8 cellular contexts compared by ENCODE assay signal in genomic region chr14:58298477-58298879, GRCh38. TPM values are rescaled to one million over a fixed set of nuclear protein-coding genes. Genes with fewer than 3 reads are reported as not detected.
DNase-seq lines count a peak whose midpoint lies in the region; ATAC-seq and TF ChIP-seq lines count a peak whose summit lies in the region.

Gene ARID4A (plus strand): TSS chr14:58298555. CDS start chr14:58299855, 1,300 bp downstream.

- peak within 1 kb of the TSS; percentile 96 for H3K9ac ChIP-seq in H9 (ENCODE audit: extremely low read depth, insufficient read length, low read length)
- peak within 1 kb of the TSS; percentile 89 for H3K9ac ChIP-seq in endocrine pancreas (ENCODE audit: control insufficient read depth, insufficient read depth, low read length)

- no peaks in the 10 kb centered on the region; a peak in 1 of 5 replicates for H3K9me3 Mint-ChIP-seq in H9
- H3K9me3 Mint-ChIP-seq in naive thymus-derived CD4-positive, alpha-beta T cell, result no peaks in the 10 kb centered on the region

- peaks cover 5% of the 10 kb centered on the region for H3K79me1 ChIP-seq in H9 (ENCODE audit: insufficient read depth, low read depth, low read length, poor library complexity, severe bottlenecking)

- DNase-seq in H9, result no peak
- DNase-seq in activated CD4-positive, alpha-beta T cell treated with anti-CD3 and anti-CD28 coated beads, Interleukin-2, amount 50 U/mL, for 4 hours, result peak; percentile 71 to 77
- peak in 2 of 9 donors; percentile 52 to 80 for DNase-seq in naive thymus-derived CD4-positive, alpha-beta T cell
- no peak for DNase-seq in NCI-H69 (lab: John Stamatoyannopoulos, UW)

- no CpG with 5 or more reads among the region's 25 CpGs for WGBS in H9 (ENCODE audit: extremely low coverage, insufficient read length, low lambda C conversion rate)

- no peaks in the 10 kb centered on the region for H4K20me1 ChIP-seq in H9 (ENCODE audit: control insufficient read depth, insufficient read depth, insufficient read length)

- POLR2A ChIA-PET in naive thymus-derived CD4-positive, alpha-beta T cell (lab: Charles Lee), result interaction anchor here (0.6 to 5.5 kb wide), 42 partner anchors 8 to 1950 kb away, joined by 3 to 63 read pairs (median 4); partner anchors contain the start of genes ACTR10, DAAM1, JKAMP and KIAA0586

- peak within 1 kb of the TSS; percentile 94 for H3K27ac ChIP-seq in H9 (ENCODE audit: insufficient read length, low read depth, low read length)
- H3K27ac ChIP-seq in naive thymus-derived CD4-positive, alpha-beta T cell (ENCODE audit: low read depth, low read length), result peak within 1 kb of the TSS; percentile 94

- peak within 1 kb of the TSS; percentile 3 for H3T11ph ChIP-seq in H9 (ENCODE audit: low read length)

- peak within 1 kb of the TSS; percentile 98 for H3K18ac ChIP-seq in H9 (ENCODE audit: insufficient read length, low read depth, low read length)

- H2AK5ac ChIP-seq in H9 (ENCODE audit: insufficient read length, low read length), result no peak within 1 kb of the TSS

- H3K36me3 ChIP-seq in endocrine pancreas (ENCODE audit: control insufficient read depth, insufficient read depth, low read length), result peaks cover 3% of the 10 kb centered on the region
- peaks cover 0 to 25% (median 4%) of the 10 kb centered on the region in 3 experiments for H3K36me3 ChIP-seq in naive thymus-derived CD4-positive, alpha-beta T cell (ENCODE audit: control insufficient read depth in 2 of 3, insufficient read depth in 3 of 3, low read length in 3 of 3)

- H2BK20ac ChIP-seq in H9 (ENCODE audit: low read depth, low read length, poor library complexity, severe bottlenecking), result no peak within 1 kb of the TSS

- H3K23me2 ChIP-seq in H9 (ENCODE audit: insufficient read length, low read depth, low read length, poor library complexity, severe bottlenecking), result peaks cover 4% of the 10 kb centered on the region

- peak within 1 kb of the TSS; percentile 78 for H2BK120ac ChIP-seq in H9 (ENCODE audit: low read depth, low read length, poor library complexity, severe bottlenecking)

- H2AFZ ChIP-seq in H9 (ENCODE audit: low read length), result peak within 1 kb of the TSS; percentile 12

- 0 out of 7 replicates have a peak within 1 kb of the TSS, but pooled peaks of 1 of the 3 experiments have one; percentile 70 for H3K27ac Mint-ChIP-seq in H9
- peak within 1 kb of the TSS in 6 of 9 donors; percentile 88 to 96 (median 94) for H3K27ac Mint-ChIP-seq in naive thymus-derived CD4-positive, alpha-beta T cell

- no peaks in the 10 kb centered on the region for H3K4me1 ChIP-seq in H9 (ENCODE audit: insufficient read depth, low read length)
- H3K4me1 ChIP-seq in endocrine pancreas (ENCODE audit: control insufficient read depth, insufficient read depth, low read length), result peaks cover 14% of the 10 kb centered on the region
- H3K4me1 ChIP-seq in naive thymus-derived CD4-positive, alpha-beta T cell (ENCODE audit: control insufficient read depth in 2 of 2, insufficient read depth in 2 of 2, low read length in 2 of 2), result peaks cover 17 to 23% of the 10 kb centered on the region in 2 donors

- H3K4me2 ChIP-seq in H9 (ENCODE audit: insufficient read depth, insufficient read length, low read length), result peak within 1 kb of the TSS; percentile 85

- no peak within 1 kb of the TSS for H4K91ac ChIP-seq in H9 (ENCODE audit: insufficient read length, low read depth, low read length)

- H3K4me1 Mint-ChIP-seq in H9, result peaks cover 11 to 15% of the 10 kb centered on the region in 2 experiments
- H3K4me1 Mint-ChIP-seq in naive thymus-derived CD4-positive, alpha-beta T cell, result peaks cover 35 to 64% (median 56%) of the 10 kb centered on the region in 7 donors

- no peak within 1 kb of the TSS for H2BK15ac ChIP-seq in H9 (ENCODE audit: low read depth, low read length)

- H3K14ac ChIP-seq in H9 (ENCODE audit: insufficient read depth, low read length), result peak within 1 kb of the TSS; percentile 95

- H3K56ac ChIP-seq in H9 (ENCODE audit: insufficient read length, low read depth, low read length), result peak within 1 kb of the TSS; percentile 96

- H2BK12ac ChIP-seq in H9 (ENCODE audit: insufficient read length, low read depth, low read length), result no peak within 1 kb of the TSS

- H3K27me3 Mint-ChIP-seq in H9 (ENCODE audit: low read depth), result no peaks in the 10 kb centered on the region
- no peaks in the 10 kb centered on the region for H3K27me3 Mint-ChIP-seq in naive thymus-derived CD4-positive, alpha-beta T cell

- H3K9me3 ChIP-seq in H9 (ENCODE audit: control insufficient read depth, low read depth, low read length) (no peaks in the 10 kb centered on the region), endocrine pancreas (ENCODE audit: control insufficient read depth, low read length) (no peaks in the 10 kb centered on the region)
- no peaks in the 10 kb centered on the region for H3K9me3 ChIP-seq in naive thymus-derived CD4-positive, alpha-beta T cell (ENCODE audit: control insufficient read depth in 2 of 3, low read length in 3 of 3)

- H3K36me3 Mint-ChIP-seq in H9 (ENCODE audit: insufficient read depth in 1 of 3, low read depth in 3 of 3), result peaks cover 27 to 34% (median 30%) of the 10 kb centered on the region in 3 experiments
- H3K36me3 Mint-ChIP-seq in naive thymus-derived CD4-positive, alpha-beta T cell, result peaks cover 0 to 30% (median 17%) of the 10 kb centered on the region in 5 donors

- CTCF ChIA-PET in naive thymus-derived CD4-positive, alpha-beta T cell (lab: Charles Lee), result interaction anchor here (0.7 to 0.9 kb wide), 3 partner anchors 9 to 129 kb away, joined by 3 to 4 read pairs (median 3); partner anchors contain the start of genes KIAA0586, TIMM9 and TOMM20L

- H3K27me3 ChIP-seq in H9 (ENCODE audit: insufficient read depth, low read length) (no peaks in the 10 kb centered on the region), endocrine pancreas (ENCODE audit: control insufficient read depth, insufficient read depth, low read length) (no peaks in the 10 kb centered on the region)
- H3K27me3 ChIP-seq in naive thymus-derived CD4-positive, alpha-beta T cell (ENCODE audit: control insufficient read depth in 2 of 2, insufficient read depth in 2 of 2, low read length in 2 of 2), result no peaks in the 10 kb centered on the region

- no peak within 1 kb of the TSS for H4K8ac ChIP-seq in H9 (replicated peaks; ENCODE audit: insufficient read length, low read depth, low read length)

- H4K5ac ChIP-seq in H9 (ENCODE audit: insufficient read length, low read depth, low read length), result peak within 1 kb of the TSS; percentile 99

- peak within 1 kb of the TSS in 1 of 2 experiments; percentile 98; a peak in 3 of 5 replicates for H3K4me3 Mint-ChIP-seq in H9
- H3K4me3 Mint-ChIP-seq in naive thymus-derived CD4-positive, alpha-beta T cell, result peak within 1 kb of the TSS in 7 of 10 donors; percentile 89 to 99 (median 97)

- H3K79me2 ChIP-seq in H9 (ENCODE audit: insufficient read depth, low read length), result peaks cover 30% of the 10 kb centered on the region; the same call in 1 of the 2 replicates

- no peak within 1 kb of the TSS for H3K4ac ChIP-seq in H9 (ENCODE audit: low read depth, low read length)

- H2BK5ac ChIP-seq in H9 (ENCODE audit: insufficient read length, low read length), result peak within 1 kb of the TSS; percentile 85

- ATAC-seq in naive thymus-derived CD4-positive, alpha-beta T cell, result no peak
- ATAC-seq in GM21717 (IDR thresholded peaks at IDR 0.05; ENCODE audit: unreplicated experiment) (no peak), HG02642 (IDR thresholded peaks at IDR 0.05; ENCODE audit: poor library complexity, unreplicated experiment) (no peak)

- TF ChIP-seq CTCF in H9 (conservative IDR thresholded peaks at IDR 0.05) (no peak), subcutaneous adipose tissue (IDR thresholded peaks at IDR 0.05; ENCODE audit: low read depth) (no peak)

- H3K23ac ChIP-seq in H9 (ENCODE audit: insufficient read length, low read depth, low read length), result no peak within 1 kb of the TSS

- peak within 1 kb of the TSS; percentile 97 for H3K4me3 ChIP-seq in endocrine pancreas (ENCODE audit: control insufficient read depth, insufficient read depth, low read length)
- H3K4me3 ChIP-seq in naive thymus-derived CD4-positive, alpha-beta T cell (ENCODE audit: low read length), result peak within 1 kb of the TSS; percentile 91

- intact Hi-C loops in naive thymus-derived CD4-positive, alpha-beta T cell (cut with micrococcal nuclease), result loop anchor here (1.0 to 5.0 kb wide), 20 partner anchors 10 to 1950 kb away; partner anchors contain the start of genes DAAM1 (in 2 of the 2), KIAA0586 (in 2 of the 2), PSMA3 (in 2 of the 2) and TIMM9 (in 2 of the 2)

RNA-seq across cellular contexts. Expression of gene ARID4A, which starts in this region (rescaled TPM):
- total RNA-seq in H9 (2021), result 12.9 and 13.2 TPM in 2 replicates
- 10 to 100 TPM; 29.0 to 79.2 (median 73.3) TPM for total RNA-seq in naive thymus-derived CD4-positive, alpha-beta T cell
- polyA plus RNA-seq in naive thymus-derived CD4-positive, alpha-beta T cell, result 10 to 100 TPM; 25.7 to 34.5 TPM
- total RNA-seq in subcutaneous adipose tissue, result 10 to 100 TPM; 34.9 to 40.5 (median 39.7) TPM

Comparison
In these comparisons a context has a peak if more than half of its experiments do, and no peak if none do; other contexts are left out.
1. DNase-seq: peak in activated CD4-positive, alpha-beta T cell treated with anti-CD3 and anti-CD28 coated beads, Interleukin-2, amount 50 U/mL, for 4 hours (2 of 2); none in H9 (single experiment) and NCI-H69 (single experiment).